8 cellular contexts compared by ENCODE assay signal in the genomic region with DNA sequence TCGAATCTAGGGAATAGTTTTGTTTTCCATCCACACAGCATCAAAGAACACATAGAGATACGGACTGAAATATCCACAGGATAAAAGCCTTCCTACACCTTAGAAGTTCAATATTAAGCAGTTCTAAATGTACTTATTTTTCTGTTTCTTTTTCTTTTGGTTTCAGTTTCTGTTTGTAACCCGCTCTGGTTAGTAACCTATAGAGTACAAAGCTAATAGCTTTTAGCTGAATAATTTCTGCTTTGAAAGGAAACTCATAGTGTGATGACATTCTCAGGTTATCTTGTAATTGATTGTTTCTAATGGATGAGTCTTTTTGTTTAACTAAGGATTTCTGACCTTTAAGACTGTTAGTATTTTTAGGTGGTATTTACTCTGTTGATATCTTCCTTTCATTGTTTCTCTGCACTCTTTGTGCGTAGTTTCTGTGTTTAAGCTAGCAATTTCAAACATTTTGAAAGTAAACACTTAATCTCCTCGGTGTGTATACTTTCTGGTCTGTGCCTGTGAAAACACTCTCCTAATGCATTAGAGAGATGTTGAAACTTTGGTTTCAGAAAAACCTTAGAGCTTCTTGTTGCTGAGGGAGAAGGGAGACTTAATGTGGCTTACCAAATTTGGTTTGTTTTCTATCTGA.
DNase-seq lines count a peak whose midpoint lies in the region; ATAC-seq and TF ChIP-seq lines count a peak whose summit lies in the region.

No MANE protein-coding gene starts in this region.

- peak overlapping the region; percentile 65 for H2AFZ ChIP-seq in neuron (ENCODE audit: low read depth, low read length)

- H3K36me3 ChIP-seq in CD8-positive, alpha-beta memory T cell (ENCODE audit: insufficient read depth, low read length): no peaks in the 10 kb centered on the region
- H3K36me3 ChIP-seq in breast epithelium (no peaks in the 10 kb centered on the region), neuron (ENCODE audit: insufficient read depth, low read length) (no peaks in the 10 kb centered on the region)

- CTCF ChIA-PET in CD8-positive, alpha-beta memory T cell (lab: Charles Lee): no interaction called here

- no peak for DNase-seq in CD8-positive, alpha-beta memory T cell
- peak; percentile 1 for DNase-seq in LHCN-M2 (ENCODE audit: low read depth)
- DNase-seq in breast epithelium (ENCODE audit: low spot score in 2 of 2): no peak
- no peak for DNase-seq in stimulated activated naive CD4-positive, alpha-beta T cell (lab: John Stamatoyannopoulos, UW)
- no peak for DNase-seq in NCI-H187 (lab: John Stamatoyannopoulos, UW)

- H3K27ac Mint-ChIP-seq in CD8-positive, alpha-beta memory T cell: peak overlapping the region in 6 of 8 donors; percentile 5 to 78 (median 30)

- no peak for TF ChIP-seq CTCF in breast epithelium (IDR thresholded peaks at IDR 0.05)

- no peak overlapping the region for H3K27ac ChIP-seq in CD8-positive, alpha-beta memory T cell (ENCODE audit: low read depth, low read length)
- peak overlapping the region in 1 of 2 donors; percentile 31 for H3K27ac ChIP-seq in breast epithelium

- ATAC-seq in GM21381 (IDR thresholded peaks at IDR 0.05; ENCODE audit: unreplicated experiment) (peak; percentile 68), HG03135 (IDR thresholded peaks at IDR 0.05; ENCODE audit: unreplicated experiment) (no peak)

- POLR2A ChIA-PET in CD8-positive, alpha-beta memory T cell (lab: Charles Lee): no interaction called here

- H3K4me3 ChIP-seq in CD8-positive, alpha-beta memory T cell (ENCODE audit: low read length): peak overlapping the region; percentile 20
- H3K4me3 ChIP-seq in breast epithelium: peak overlapping the region; percentile 3 to 50 (median 26)
- no peak overlapping the region for H3K4me3 ChIP-seq in neuron (ENCODE audit: low read length)

- peak overlapping the region; percentile 33 to 82 (median 61) for H3K4me3 Mint-ChIP-seq in CD8-positive, alpha-beta memory T cell

- no peaks in the 10 kb centered on the region for H3K27me3 ChIP-seq in CD8-positive, alpha-beta memory T cell (ENCODE audit: insufficient read depth, low read length, poor library complexity, severe bottlenecking)
- H3K27me3 ChIP-seq in breast epithelium (no peaks in the 10 kb centered on the region), neuron (ENCODE audit: insufficient read depth, low read length) (no peaks in the 10 kb centered on the region)

- intact Hi-C loops in breast epithelium (cut with DNase I; ENCODE audit: low total_unique reads): no loop called here

- H3K9me3 Mint-ChIP-seq in CD8-positive, alpha-beta memory T cell: peaks cover 0 to 3% (median 0%) of the 10 kb centered on the region in 5 donors

- no peaks in the 10 kb centered on the region for H3K36me3 Mint-ChIP-seq in CD8-positive, alpha-beta memory T cell

- no peak for TF ChIP-seq POLR2A in breast epithelium (IDR thresholded peaks at IDR 0.05)

- no peaks in the 10 kb centered on the region for H3K9me3 ChIP-seq in CD8-positive, alpha-beta memory T cell (ENCODE audit: low read length)
- no peaks in the 10 kb centered on the region for H3K9me3 ChIP-seq in breast epithelium
- no peaks in the 10 kb centered on the region for H3K9me3 ChIP-seq in neuron (ENCODE audit: low read length)

- H3K27me3 Mint-ChIP-seq in CD8-positive, alpha-beta memory T cell: no peaks in the 10 kb centered on the region

- no peaks in the 10 kb centered on the region for H3K4me1 ChIP-seq in CD8-positive, alpha-beta memory T cell (ENCODE audit: insufficient read depth, low read length)
- H3K4me1 ChIP-seq in breast epithelium (no peaks in the 10 kb centered on the region), neuron (ENCODE audit: insufficient read depth, low read length) (no peaks in the 10 kb centered on the region)

- peaks cover 14 to 33% (median 29%) of the 10 kb centered on the region in 3 donors for H3K4me1 Mint-ChIP-seq in CD8-positive, alpha-beta memory T cell
